8 cellular contexts compared by ENCODE assay signal in genomic region chr4:40924096-40924792, GRCh38.
DNase-seq lines count a peak whose midpoint lies in the region; ATAC-seq and TF ChIP-seq lines count a peak whose summit lies in the region.

No MANE protein-coding gene starts in this region.

- H3K27ac Mint-ChIP-seq in endodermal cell (no peak overlapping the region), naive B cell (peak overlapping the region in 1 of 6 donors; percentile 10)

- no peaks in the 10 kb centered on the region for H3K27me3 ChIP-seq in endodermal cell (ENCODE audit: control insufficient read depth, insufficient read depth, low read length, poor library complexity, severe bottlenecking)

- H3K4me3 ChIP-seq in endodermal cell (ENCODE audit: low read length) = no peak overlapping the region

- whole genome bisulfite sequencing in endodermal cell (ENCODE audit: insufficient coverage in 1 of 2, insufficient read length in 1 of 2), 2 experiments = 72 to 74% methylated on average over 11 of the region's 11 CpGs

- no peak overlapping the region for H3K9ac ChIP-seq in endodermal cell (ENCODE audit: extremely low read depth, low read length, poor library complexity, severe bottlenecking)

- H3K9me3 Mint-ChIP-seq in endodermal cell (no peaks in the 10 kb centered on the region), naive B cell (no peaks in the 10 kb centered on the region)

- H3K36me3 Mint-ChIP-seq in endodermal cell (ENCODE audit: low read depth) = peaks cover 29% of the 10 kb centered on the region
- H3K36me3 Mint-ChIP-seq in naive B cell = no peaks in the 10 kb centered on the region

- H3K27me3 Mint-ChIP-seq in endodermal cell (ENCODE audit: insufficient read depth) = no peaks in the 10 kb centered on the region
- peaks cover 9 to 25% (median 19%) of the 10 kb centered on the region in 3 donors for H3K27me3 Mint-ChIP-seq in naive B cell

- no peaks in the 10 kb centered on the region for H3K36me3 ChIP-seq in endodermal cell (ENCODE audit: control insufficient read depth, insufficient read depth, low read length)

- H3K4me1 Mint-ChIP-seq in endodermal cell (peaks cover 5% of the 10 kb centered on the region), naive B cell (peaks cover 0 to 12% (median 5%) of the 10 kb centered on the region in 3 donors)

- peak; percentile 55 for DNase-seq in A172 (ENCODE audit: low spot score)
- peak; percentile 19 for DNase-seq in NCI-H748 treated with DMSO at 0.1 percent for 48 hours (lab: John Stamatoyannopoulos, UW)
- peak; percentile 61 for DNase-seq in activated CD8-positive, alpha-beta memory T cell treated with anti-CD3 and anti-CD28 coated beads, Interleukin-2, amount 50 U/mL, for 24 hours (ENCODE audit: extremely low read depth)
- DNase-seq in endodermal cell = peak; percentile 90
- DNase-seq in naive B cell = peak; percentile 36
- DNase-seq in stimulated activated naive CD8-positive, alpha-beta T cell treated with anti-CD3 and anti-CD28 coated beads, Interleukin-15, Interleukin-2, amounts not matched to agents 100 U/mL and 50 U/mL, for 24 hours = peak; percentile 90

- H3K4me3 Mint-ChIP-seq in endodermal cell (no peak overlapping the region), naive B cell (no peak overlapping the region)

- H3K9me3 ChIP-seq in endodermal cell (ENCODE audit: control insufficient read depth, low read length) = no peaks in the 10 kb centered on the region

- ATAC-seq in GM18511 (IDR thresholded peaks at IDR 0.05; ENCODE audit: unreplicated experiment) (peak; percentile 75), HG03342 (IDR thresholded peaks at IDR 0.05; ENCODE audit: unreplicated experiment) (peak; percentile 88), naive B cell (ENCODE audit: low read depth in 2 of 2) (peak; percentile 63 to 80)
- ATAC-seq in stimulated activated naive CD8-positive, alpha-beta T cell treated with anti-CD3 and anti-CD28 coated beads, Interleukin-15, Interleukin-2, amounts not matched to agents 100 U/mL and 50 U/mL, for 24 hours = peak; percentile 80

- H3K4me1 ChIP-seq in endodermal cell (ENCODE audit: control insufficient read depth, insufficient read depth, low read length) = no peaks in the 10 kb centered on the region

- TF ChIP-seq CTCF in endodermal cell (conservative IDR thresholded peaks at IDR 0.05) = peak; percentile 93

- H3K27ac ChIP-seq in endodermal cell (ENCODE audit: low read depth, low read length) = no peak overlapping the region

Comparison
In these comparisons a context has a peak if more than half of its experiments do, and no peak if none do; other contexts are left out.
1. DNase-seq: peak in every context shown above with its lines; median percentile 90 in endodermal cell; 90 in stimulated activated naive CD8-positive, alpha-beta T cell treated with anti-CD3 and anti-CD28 coated beads, Interleukin-15, Interleukin-2, amounts not matched to agents 100 U/mL and 50 U/mL, for 24 hours; 61 in activated CD8-positive, alpha-beta memory T cell treated with anti-CD3 and anti-CD28 coated beads, Interleukin-2, amount 50 U/mL, for 24 hours; 55 in A172; 36 in naive B cell; 19 in NCI-H748 treated with DMSO at 0.1 percent for 48 hours.